19 cellular contexts compared by ENCODE assay signal in the genomic region with DNA sequence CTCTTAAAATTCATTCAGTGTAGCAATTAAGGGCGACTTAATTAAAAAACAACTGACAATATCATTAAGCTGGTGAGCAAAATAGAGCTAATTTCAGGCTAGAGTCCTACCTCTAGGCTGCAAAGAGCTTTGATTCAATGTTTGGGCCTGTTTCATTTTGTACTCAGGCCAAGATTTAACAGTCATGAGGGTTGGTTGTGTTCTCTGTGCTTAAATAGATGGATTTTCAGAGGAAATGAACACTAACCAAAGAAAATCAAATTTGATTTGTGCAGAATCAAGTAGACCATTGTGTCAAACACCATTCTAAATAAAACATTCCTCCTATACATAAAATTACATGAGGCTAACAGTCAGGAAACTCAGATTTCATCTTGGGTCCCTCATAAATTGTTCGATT.
"Had no signal": no experiment of that assay in that cellular context is flagged by ENCODE, and none has a peak within 500 bp of the region (broad histone marks: within the 10 kb centered on the region; RNA-seq: fewer than 3 reads in every experiment).

No MANE protein-coding gene starts in this region.

- H3K9me3 ChIP-seq: esophagus squamous epithelium, left lung, pancreas, right atrium auricular region, testis, upper lobe of left lung had no signal

- H3K27ac ChIP-seq: esophagus squamous epithelium, pancreas, right atrium auricular region, sigmoid colon, testis, tibial artery had no signal

- ATAC-seq: effector memory CD8-positive, alpha-beta T cell; naive thymus-derived CD8-positive, alpha-beta T cell; pancreas; stimulated activated memory B cell treated with anti-CD40 and anti-IgM and Interleukin-4, amounts not matched to agents 10 μg/mL and 1 μg/mL and 100 μg/mL, for 72 hours; stimulated activated naive CD8-positive, alpha-beta T cell treated with anti-CD3 and anti-CD28 coated beads, Interleukin-15, Interleukin-2, amounts not matched to agents 100 U/mL and 50 U/mL, for 24 hours had no signal

- H3K36me3 ChIP-seq: esophagus squamous epithelium, left lung, pancreas, right atrium auricular region, sigmoid colon, tibial artery, upper lobe of left lung had no signal

- H3K4me1 ChIP-seq: esophagus squamous epithelium, left lung, pancreas, right atrium auricular region, sigmoid colon, testis, tibial artery had no signal

- DNase-seq: cortex of kidney; effector memory CD8-positive, alpha-beta T cell; erythroblast; esophagus squamous epithelium; head of caudate nucleus; left lung; mesendoderm; naive thymus-derived CD8-positive, alpha-beta T cell; occipital lobe; pancreas; sigmoid colon; stimulated activated CD4-positive, alpha-beta T cell treated with anti-CD3 and anti-CD28 coated beads, Interleukin-4, amount 100 ng/mL, for 4 hours; stimulated activated naive CD8-positive, alpha-beta T cell treated with anti-CD3 and anti-CD28 coated beads, Interleukin-15, Interleukin-2, amounts not matched to agents 100 U/mL and 50 U/mL, for 24 hours; substantia nigra; testis; tibial artery; upper lobe of left lung had no signal

- H3K27me3 ChIP-seq: esophagus squamous epithelium, left lung, pancreas, right atrium auricular region, sigmoid colon, testis, tibial artery, upper lobe of left lung had no signal

- H3K4me3 ChIP-seq: esophagus squamous epithelium, left lung, pancreas, right atrium auricular region, sigmoid colon, testis, tibial artery, upper lobe of left lung had no signal
